ENCODE assay signal across 23 cellular contexts in the genomic region with DNA sequence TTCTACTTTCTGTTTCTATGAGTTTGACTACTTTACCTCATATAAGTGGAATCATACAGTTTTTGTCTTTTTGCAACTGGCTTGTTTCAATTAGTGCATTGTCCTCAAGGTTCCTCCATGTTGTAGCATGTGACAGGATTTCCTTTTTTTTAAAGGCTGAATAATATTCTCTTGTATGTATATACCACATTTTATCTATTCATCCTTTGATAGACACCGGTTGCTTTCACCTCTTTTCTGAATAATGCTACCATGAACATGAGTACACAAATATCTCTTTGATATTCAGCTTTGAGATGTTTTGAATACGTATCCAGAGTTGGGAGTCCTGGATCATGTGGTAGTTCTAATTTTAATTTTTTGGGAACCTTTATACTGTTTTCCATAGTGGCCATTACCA.
DNase-seq lines count a peak whose midpoint lies in the region; ATAC-seq lines count a peak whose summit lies in the region.
"Had no signal": no experiment of that assay in that cellular context is flagged by ENCODE, and none has a peak within 500 bp of the region (broad histone marks: within the 10 kb centered on the region; RNA-seq: fewer than 3 reads in every experiment).

No MANE protein-coding gene starts in this region.

- no peaks in the 10 kb centered on the region for H3K27me3 Mint-ChIP-seq in memory B cell
- H3K27me3 Mint-ChIP-seq: B cell; CD4-positive, alpha-beta T cell had no signal

- peaks cover 2% of the 10 kb centered on the region for H3K9me3 Mint-ChIP-seq in memory B cell
- H3K9me3 Mint-ChIP-seq: CD4-positive, alpha-beta T cell; CD8-positive, alpha-beta T cell had no signal

- DNase-seq in COLO829 (ENCODE audit: low spot score) (peak; percentile 76), SK-MEL-5 (ENCODE audit: low read depth, low spot score) (peak; percentile 98), dermis blood vessel endothelial cell (peak; percentile 11), memory B cell (ENCODE audit: low spot score in 2 of 2) (no peak), Right ventricle myocardium inferior (ENCODE audit: missing footprints) (no peak), activated T-cell treated with anti-CD3 and anti-CD28 coated beads for 4 hours (no peak)
- no peak for DNase-seq in effector memory CD4-positive, alpha-beta T cell
- DNase-seq: AML-193; CD4-positive, alpha-beta T cell; CD8-positive, alpha-beta T cell; COR-L47; DMS 273 treated with DMSO at 0.1 percent for 48 hours; DMS153; DMS53; DMS79; DND-41; EL; GDM1 had no signal

- no peaks in the 10 kb centered on the region for H3K27me3 ChIP-seq in effector memory CD4-positive, alpha-beta T cell (replicated peaks; ENCODE audit: control insufficient read depth, insufficient read depth, low read length, poor library complexity, severe bottlenecking)
- H3K27me3 ChIP-seq: BLaER1 treated with 17β-estradiol and CSF1 and Interleukin-3, amounts not matched to agents 10 nM and 100 nM had no signal

- no peaks in the 10 kb centered on the region for H3K36me3 ChIP-seq in effector memory CD4-positive, alpha-beta T cell (ENCODE audit: control insufficient read depth, insufficient read depth, low read length)

- peaks cover 12% of the 10 kb centered on the region for H3K4me1 Mint-ChIP-seq in memory B cell

- peak overlapping the region; percentile 28 for H3K27ac Mint-ChIP-seq in memory B cell
- H3K27ac Mint-ChIP-seq: B cell; CD4-positive, alpha-beta T cell; CD8-positive, alpha-beta T cell had no signal

- H3K27ac ChIP-seq in effector memory CD4-positive, alpha-beta T cell (ENCODE audit: insufficient read depth, low read length, poor library complexity, severe bottlenecking) = no peak overlapping the region
- H3K27ac ChIP-seq: 22Rv1; A549; BLaER1 treated with 17β-estradiol and CSF1 and Interleukin-3, amounts not matched to agents 10 nM and 100 nM; C4-2B had no signal

- no peak overlapping the region for H3K4me3 ChIP-seq in effector memory CD4-positive, alpha-beta T cell (ENCODE audit: insufficient read depth, low read depth, low read length, poor library complexity, severe bottlenecking)
- H3K4me3 ChIP-seq: A549; BLaER1 treated with 17β-estradiol and CSF1 and Interleukin-3, amounts not matched to agents 10 nM and 100 nM had no signal

- H3K36me3 Mint-ChIP-seq in memory B cell = no peaks in the 10 kb centered on the region
- H3K36me3 Mint-ChIP-seq: CD8-positive, alpha-beta T cell had no signal

- in situ Hi-C loops in SK-MEL-5 (cut with HindIII; ENCODE audit: low pct_unique_long_range_greater_than_20kb, low sequenced_read_pairs) = no loop called here

- H3K4me3 Mint-ChIP-seq in memory B cell = no peak overlapping the region
- H3K4me3 Mint-ChIP-seq: B cell; CD4-positive, alpha-beta T cell; CD8-positive, alpha-beta T cell had no signal

- H3K9me3 ChIP-seq in effector memory CD4-positive, alpha-beta T cell (ENCODE audit: control insufficient read depth, low read length) = no peaks in the 10 kb centered on the region
- H3K9me3 ChIP-seq: A549 had no signal

- no peaks in the 10 kb centered on the region for H3K4me1 ChIP-seq in effector memory CD4-positive, alpha-beta T cell (ENCODE audit: control insufficient read depth, insufficient read depth, low read length, poor library complexity, severe bottlenecking)

- ATAC-seq in memory B cell (ENCODE audit: low read depth) = no peak
- no peak for ATAC-seq in Right ventricle myocardium inferior
- ATAC-seq: A549; CD8-positive, alpha-beta T cell had no signal

- intact Hi-C loops in Right ventricle myocardium inferior (cut with DNase I) = no loop called here

Comparison
In these comparisons a context has a peak if more than half of its experiments do, and no peak if none do; other contexts are left out.
1. DNase-seq: peak in COLO829 (single experiment), SK-MEL-5 (single experiment) and dermis blood vessel endothelial cell (single experiment); none in memory B cell (0 of 2), Right ventricle myocardium inferior (single experiment), activated T-cell treated with anti-CD3 and anti-CD28 coated beads for 4 hours (single experiment) and effector memory CD4-positive, alpha-beta T cell (0 of 3).